ENCODE assay signal across 1 cellular context in the genomic region with DNA sequence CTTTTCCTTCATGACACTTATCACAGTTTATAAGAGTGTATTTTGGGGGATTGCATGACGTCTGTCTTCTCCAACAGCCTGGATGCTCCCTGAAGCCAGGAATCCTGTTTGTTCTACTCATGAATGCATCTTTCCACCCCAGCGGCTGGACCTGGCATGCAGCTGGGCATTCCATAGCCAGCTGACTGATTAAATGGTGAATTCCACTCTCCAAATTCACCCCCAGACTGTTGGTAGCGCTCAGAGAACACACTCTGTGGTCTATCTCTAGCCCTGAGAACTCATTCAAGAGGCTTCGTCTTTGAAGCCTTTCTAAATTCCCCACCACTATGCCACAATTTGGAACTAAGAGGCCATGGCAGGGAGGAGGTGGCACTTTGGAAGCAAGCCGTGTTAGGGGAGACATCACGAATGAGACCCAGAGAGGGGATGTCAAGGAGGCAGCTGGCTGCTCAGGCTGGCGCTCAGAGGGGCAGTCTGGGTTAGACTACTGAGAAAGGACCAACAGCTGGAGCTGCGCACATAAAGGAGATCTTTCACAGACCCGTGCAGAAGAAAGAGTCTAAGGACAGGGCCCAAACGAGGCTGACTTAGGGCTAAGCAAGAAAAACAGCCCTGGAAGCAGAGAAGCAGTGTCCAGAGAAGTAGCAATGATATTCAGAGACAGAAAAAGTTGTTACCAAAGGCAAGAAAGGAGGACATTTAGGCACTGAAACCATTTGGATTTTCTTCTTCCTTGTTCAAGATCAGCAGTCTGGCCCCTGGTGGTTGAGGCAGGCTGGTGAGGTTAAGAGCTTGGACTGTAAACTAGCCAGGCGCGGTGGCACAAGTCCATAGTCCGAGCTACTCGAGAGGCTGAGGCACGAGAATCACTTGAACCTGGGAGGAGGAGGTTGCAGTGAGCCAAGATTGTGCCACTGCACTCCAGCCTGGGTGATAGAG.
TF ChIP-seq lines count a peak whose summit lies in the region.

No MANE protein-coding gene starts in this region.

TF ChIP-seq in HepG2, 621 proteins besides CTCF, POLR2A, EP300 and RAD21 (continued from another document and continues in another):
- TF ChIP-seq, protein P1, sequence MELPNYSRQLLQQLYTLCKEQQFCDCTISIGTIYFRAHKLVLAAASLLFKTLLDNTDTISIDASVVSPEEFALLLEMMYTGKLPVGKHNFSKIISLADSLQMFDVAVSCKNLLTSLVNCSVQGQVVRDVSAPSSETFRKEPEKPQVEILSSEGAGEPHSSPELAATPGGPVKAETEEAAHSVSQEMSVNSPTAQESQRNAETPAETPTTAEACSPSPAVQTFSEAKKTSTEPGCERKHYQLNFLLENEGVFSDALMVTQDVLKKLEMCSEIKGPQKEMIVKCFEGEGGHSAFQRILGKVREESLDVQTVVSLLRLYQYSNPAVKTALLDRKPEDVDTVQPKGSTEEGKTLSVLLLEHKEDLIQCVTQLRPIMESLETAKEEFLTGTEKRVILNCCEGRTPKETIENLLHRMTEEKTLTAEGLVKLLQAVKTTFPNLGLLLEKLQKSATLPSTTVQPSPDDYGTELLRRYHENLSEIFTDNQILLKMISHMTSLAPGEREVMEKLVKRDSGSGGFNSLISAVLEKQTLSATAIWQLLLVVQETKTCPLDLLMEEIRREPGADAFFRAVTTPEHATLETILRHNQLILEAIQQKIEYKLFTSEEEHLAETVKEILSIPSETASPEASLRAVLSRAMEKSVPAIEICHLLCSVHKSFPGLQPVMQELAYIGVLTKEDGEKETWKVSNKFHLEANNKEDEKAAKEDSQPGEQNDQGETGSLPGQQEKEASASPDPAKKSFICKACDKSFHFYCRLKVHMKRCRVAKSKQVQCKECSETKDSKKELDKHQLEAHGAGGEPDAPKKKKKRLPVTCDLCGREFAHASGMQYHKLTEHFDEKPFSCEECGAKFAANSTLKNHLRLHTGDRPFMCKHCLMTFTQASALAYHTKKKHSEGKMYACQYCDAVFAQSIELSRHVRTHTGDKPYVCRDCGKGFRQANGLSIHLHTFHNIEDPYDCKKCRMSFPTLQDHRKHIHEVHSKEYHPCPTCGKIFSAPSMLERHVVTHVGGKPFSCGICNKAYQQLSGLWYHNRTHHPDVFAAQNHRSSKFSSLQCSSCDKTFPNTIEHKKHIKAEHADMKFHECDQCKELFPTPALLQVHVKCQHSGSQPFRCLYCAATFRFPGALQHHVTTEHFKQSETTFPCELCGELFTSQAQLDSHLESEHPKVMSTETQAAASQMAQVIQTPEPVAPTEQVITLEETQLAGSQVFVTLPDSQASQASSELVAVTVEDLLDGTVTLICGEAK (IDR thresholded peaks at IDR 0.05): no peak
- TF ChIP-seq, protein P1 (CRISPR knock-in tag; IDR thresholded peaks at IDR 0.05): 0 out of 2 replicates have a peak, but pooled peaks have one; percentile 27
- TF ChIP-seq HNF4G (IDR thresholded peaks at IDR 0.05; ENCODE audit: borderline replicate concordance, low read depth, low read length) (peak; percentile 58), HNF4G (CRISPR knock-in tag; IDR thresholded peaks at IDR 0.05; ENCODE audit: borderline replicate concordance, low read depth) (no peak), PAF1 (CRISPR knock-in tag; IDR thresholded peaks at IDR 0.05) (no peak), HMGXB4 (CRISPR knock-in tag; IDR thresholded peaks at IDR 0.05; ENCODE audit: borderline replicate concordance in 1 of 2, low read depth in 1 of 2) (peak in 1 of 2 experiments; percentile 44; a peak in 1 of 4 replicates), NFKB2 (CRISPR knock-in tag; IDR thresholded peaks at IDR 0.05; ENCODE audit: borderline replicate concordance) (peak; percentile 55; the same call in 1 of the 2 replicates), ZNF280D (CRISPR knock-in tag; IDR thresholded peaks at IDR 0.05) (0 out of 2 replicates have a peak, but pooled peaks have one; percentile 27), ZNF552 (CRISPR knock-in tag; IDR thresholded peaks at IDR 0.05; ENCODE audit: borderline replicate concordance) (no peak), MYNN (CRISPR knock-in tag; IDR thresholded peaks at IDR 0.05; ENCODE audit: low read depth) (no peak), EHMT2 (IDR thresholded peaks at IDR 0.05; ENCODE audit: borderline replicate concordance, low read depth, low read length) (0 out of 2 replicates have a peak, but pooled peaks have one; percentile 27), STAG1 (CRISPR knock-in tag; IDR thresholded peaks at IDR 0.05) (peak; percentile 27; the same call in 1 of the 2 replicates), SOX13 (IDR thresholded peaks at IDR 0.05) (no peak), SOX13 (CRISPR knock-in tag; conservative IDR thresholded peaks at IDR 0.05 in 1 of 2, IDR thresholded peaks at IDR 0.05 in 1 of 2) (0 out of 4 replicates have a peak, but pooled peaks of 1 of the 2 experiments have one; percentile 8), ZBTB33 (CRISPR knock-in tag; IDR thresholded peaks at IDR 0.05) (no peak), PBX2 (CRISPR knock-in tag; IDR thresholded peaks at IDR 0.05) (no peak), GABPA (IDR thresholded peaks at IDR 0.05; ENCODE audit: low read depth, low read length) (no peak), GABPA (CRISPR knock-in tag; IDR thresholded peaks at IDR 0.05; ENCODE audit: low read depth) (no peak), FUBP1 (CRISPR knock-in tag; IDR thresholded peaks at IDR 0.05; ENCODE audit: borderline replicate concordance) (0 out of 2 replicates have a peak, but pooled peaks have one; percentile 71), ZMYM3 (CRISPR knock-in tag; IDR thresholded peaks at IDR 0.05) (peak; percentile 65; the same call in 1 of the 2 replicates), ZNF605 (CRISPR knock-in tag; IDR thresholded peaks at IDR 0.05) (peak; percentile 69; the same call in 1 of the 2 replicates), ATF1 (CRISPR knock-in tag; IDR thresholded peaks at IDR 0.05) (peak; percentile 30; the same call in 1 of the 2 replicates), HMGA1 (CRISPR knock-in tag; conservative IDR thresholded peaks at IDR 0.05) (no peak), MXD4 (CRISPR knock-in tag; IDR thresholded peaks at IDR 0.05) (no peak; the same call in 1 of the 2 replicates), SALL1 (CRISPR knock-in tag; IDR thresholded peaks at IDR 0.05) (peak; percentile 7; the same call in 1 of the 2 replicates), ARNTL (CRISPR knock-in tag; IDR thresholded peaks at IDR 0.05) (no peak), MAZ (IDR thresholded peaks at IDR 0.05; ENCODE audit: borderline replicate concordance, low read depth, low read length) (no peak), MAZ (CRISPR knock-in tag; IDR thresholded peaks at IDR 0.05; ENCODE audit: low read depth) (no peak), ZNF292 (CRISPR knock-in tag; IDR thresholded peaks at IDR 0.05; ENCODE audit: borderline replicate concordance, low read depth) (peak; percentile 14; the same call in 1 of the 2 replicates), JARID2 (CRISPR knock-in tag; IDR thresholded peaks at IDR 0.05; ENCODE audit: insufficient replicate concordance) (no peak), ELF3 (CRISPR knock-in tag; IDR thresholded peaks at IDR 0.05) (peak; percentile 67), SP1 (IDR thresholded peaks at IDR 0.05) (no peak), SP1 (CRISPR knock-in tag; IDR thresholded peaks at IDR 0.05) (no peak), NRL (CRISPR knock-in tag; IDR thresholded peaks at IDR 0.05; ENCODE audit: borderline replicate concordance) (no peak)
- TF ChIP-seq, protein P2, sequence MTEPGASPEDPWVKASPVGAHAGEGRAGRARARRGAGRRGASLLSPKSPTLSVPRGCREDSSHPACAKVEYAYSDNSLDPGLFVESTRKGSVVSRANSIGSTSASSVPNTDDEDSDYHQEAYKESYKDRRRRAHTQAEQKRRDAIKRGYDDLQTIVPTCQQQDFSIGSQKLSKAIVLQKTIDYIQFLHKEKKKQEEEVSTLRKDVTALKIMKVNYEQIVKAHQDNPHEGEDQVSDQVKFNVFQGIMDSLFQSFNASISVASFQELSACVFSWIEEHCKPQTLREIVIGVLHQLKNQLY (CRISPR knock-in tag; IDR thresholded peaks at IDR 0.05): no peak
